Comparison of ENCODE assay signal across 13 cellular contexts in the genomic region with DNA sequence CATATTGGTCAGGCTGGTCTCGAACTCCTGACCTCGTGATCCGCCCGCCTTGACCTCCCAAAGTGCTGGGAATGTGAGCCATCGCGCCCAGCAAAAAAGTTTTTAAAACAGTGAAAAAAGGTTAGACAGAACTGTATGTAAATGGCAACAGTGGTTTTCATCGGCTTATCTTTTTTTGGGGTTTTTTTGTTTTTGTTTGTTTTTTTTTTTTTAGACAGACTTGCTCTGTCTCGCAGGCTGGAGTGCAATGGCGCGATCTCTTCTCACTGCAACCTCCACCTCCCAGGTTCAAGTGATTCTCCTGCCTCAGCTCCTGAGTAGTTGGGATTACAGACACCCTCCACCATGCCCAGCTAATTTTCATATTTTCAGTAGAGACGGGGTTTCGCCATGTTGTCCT. TPM values are rescaled to one million over a fixed set of nuclear protein-coding genes. Genes with fewer than 3 reads are reported as not detected.
"Had no signal": no experiment of that assay in that cellular context is flagged by ENCODE, and none has a peak within 500 bp of the region (broad histone marks: within the 10 kb centered on the region; RNA-seq: fewer than 3 reads in every experiment).

No MANE protein-coding gene starts in this region.

RNA-seq across cellular contexts. Expression of a gene that starts 21.9 kb away (rescaled TPM):
- total RNA-seq: activated CD4-positive, alpha-beta memory T cell treated with anti-CD3 and anti-CD28 coated beads, Interleukin-2, amount 10 ng/mL, durations not matched to agents 7 days and 5 days; activated CD4-positive, alpha-beta T cell treated with anti-CD3 and anti-CD28 coated beads for 36 hours; activated CD4-positive, alpha-beta T cell treated with anti-CD3 and anti-CD28 coated beads, Interleukin-2, amount 10 ng/mL, durations not matched to agents 7 days and 5 days; activated CD8-positive, alpha-beta memory T cell treated with anti-CD3 and anti-CD28 coated beads, Interleukin-2, amount 10 ng/mL, durations not matched to agents 7 days and 5 days; activated CD8-positive, alpha-beta T cell treated with anti-CD3 and anti-CD28 coated beads, Interleukin-2, amount 10 ng/mL, durations not matched to agents 7 days and 5 days; activated naive CD4-positive, alpha-beta T cell treated with anti-CD3 and anti-CD28 coated beads for 36 hours; activated naive CD8-positive, alpha-beta T cell treated with anti-CD3 and anti-CD28 coated beads, Interleukin-2, amount 10 ng/mL, durations not matched to agents 7 days and 5 days; activated T-cell treated with anti-CD3 and anti-CD28 coated beads, Interleukin-2, amount 50 U/mL, for 72 hours; activated T-helper 1 cell treated with anti-CD3 and anti-CD28 coated beads, Interleukin-12 subunit alpha, Interleukin-12 subunit beta, Interleukin-2, Interleukin-4 antibody, amounts not matched to agents 30 ng/mL and 10 ng/mL and 1 ng/mL, durations not matched to agents 14 hours and 24 hours and 36 hours; activated T-helper 17 cell treated with anti-CD3 and anti-CD28 coated beads, Interleukin-2, amount 50 U/mL, for 72 hours; T-helper 1 cell treated with Interleukin-12 subunit alpha and Interleukin-12 subunit beta and Interleukin-4 antibody, amounts not matched to agents 30 ng/mL and 1 ng/mL, for 36 hours; T-helper 17 cell; T-helper 2 cell treated with Interferon-gamma antibody and Interleukin-4, amounts not matched to agents 100 ng/mL and 5 ng/mL, for 36 hours had no signal
